ENCODE assay signal across 1 cellular context in genomic region chr2:26521913-26522180, GRCh38.
TF ChIP-seq lines count a peak whose summit lies in the region.

No MANE protein-coding gene starts in this region.

TF ChIP-seq in HepG2, 621 proteins besides CTCF, POLR2A, EP300 and RAD21 (continued from another document):
- TF ChIP-seq GATA4 (IDR thresholded peaks at IDR 0.05; ENCODE audit: borderline replicate concordance, low read depth): no peak
- TF ChIP-seq, protein P1, sequence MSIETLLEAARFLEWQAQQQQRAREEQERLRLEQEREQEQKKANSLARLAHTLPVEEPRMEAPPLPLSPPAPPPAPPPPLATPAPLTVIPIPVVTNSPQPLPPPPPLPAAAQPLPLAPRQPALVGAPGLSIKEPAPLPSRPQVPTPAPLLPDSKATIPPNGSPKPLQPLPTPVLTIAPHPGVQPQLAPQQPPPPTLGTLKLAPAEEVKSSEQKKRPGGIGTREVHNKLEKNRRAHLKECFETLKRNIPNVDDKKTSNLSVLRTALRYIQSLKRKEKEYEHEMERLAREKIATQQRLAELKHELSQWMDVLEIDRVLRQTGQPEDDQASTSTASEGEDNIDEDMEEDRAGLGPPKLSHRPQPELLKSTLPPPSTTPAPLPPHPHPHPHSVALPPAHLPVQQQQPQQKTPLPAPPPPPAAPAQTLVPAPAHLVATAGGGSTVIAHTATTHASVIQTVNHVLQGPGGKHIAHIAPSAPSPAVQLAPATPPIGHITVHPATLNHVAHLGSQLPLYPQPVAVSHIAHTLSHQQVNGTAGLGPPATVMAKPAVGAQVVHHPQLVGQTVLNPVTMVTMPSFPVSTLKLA (IDR thresholded peaks at IDR 0.05): no peak
- TF ChIP-seq TBX3 (IDR thresholded peaks at IDR 0.05; ENCODE audit: borderline replicate concordance): no peak
- no peak for TF ChIP-seq RFX1 (IDR thresholded peaks at IDR 0.05)
- no peak for TF ChIP-seq ZNF775 (CRISPR knock-in tag; IDR thresholded peaks at IDR 0.05; ENCODE audit: borderline replicate concordance)
- TF ChIP-seq, protein P2, sequence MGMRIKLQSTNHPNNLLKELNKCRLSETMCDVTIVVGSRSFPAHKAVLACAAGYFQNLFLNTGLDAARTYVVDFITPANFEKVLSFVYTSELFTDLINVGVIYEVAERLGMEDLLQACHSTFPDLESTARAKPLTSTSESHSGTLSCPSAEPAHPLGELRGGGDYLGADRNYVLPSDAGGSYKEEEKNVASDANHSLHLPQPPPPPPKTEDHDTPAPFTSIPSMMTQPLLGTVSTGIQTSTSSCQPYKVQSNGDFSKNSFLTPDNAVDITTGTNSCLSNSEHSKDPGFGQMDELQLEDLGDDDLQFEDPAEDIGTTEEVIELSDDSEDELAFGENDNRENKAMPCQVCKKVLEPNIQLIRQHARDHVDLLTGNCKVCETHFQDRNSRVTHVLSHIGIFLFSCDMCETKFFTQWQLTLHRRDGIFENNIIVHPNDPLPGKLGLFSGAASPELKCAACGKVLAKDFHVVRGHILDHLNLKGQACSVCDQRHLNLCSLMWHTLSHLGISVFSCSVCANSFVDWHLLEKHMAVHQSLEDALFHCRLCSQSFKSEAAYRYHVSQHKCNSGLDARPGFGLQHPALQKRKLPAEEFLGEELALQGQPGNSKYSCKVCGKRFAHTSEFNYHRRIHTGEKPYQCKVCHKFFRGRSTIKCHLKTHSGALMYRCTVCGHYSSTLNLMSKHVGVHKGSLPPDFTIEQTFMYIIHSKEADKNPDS (CRISPR knock-in tag; IDR thresholded peaks at IDR 0.05): no peak
- TF ChIP-seq ASH2L (IDR thresholded peaks at IDR 0.05; ENCODE audit: insufficient read length, low read depth, low read length): no peak
- no peak for TF ChIP-seq HNF4A (CRISPR knock-in tag; IDR thresholded peaks at IDR 0.05)
- TF ChIP-seq, protein P3, sequence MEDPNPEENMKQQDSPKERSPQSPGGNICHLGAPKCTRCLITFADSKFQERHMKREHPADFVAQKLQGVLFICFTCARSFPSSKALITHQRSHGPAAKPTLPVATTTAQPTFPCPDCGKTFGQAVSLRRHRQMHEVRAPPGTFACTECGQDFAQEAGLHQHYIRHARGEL (CRISPR knock-in tag; IDR thresholded peaks at IDR 0.05): no peak
- TF ChIP-seq MED13 (CRISPR knock-in tag; IDR thresholded peaks at IDR 0.05): no peak
- TF ChIP-seq EEA1 (CRISPR knock-in tag; IDR thresholded peaks at IDR 0.05; ENCODE audit: borderline replicate concordance): no peak
- TF ChIP-seq ZNF564 (CRISPR knock-in tag; IDR thresholded peaks at IDR 0.05): no peak
- TF ChIP-seq, protein P4, sequence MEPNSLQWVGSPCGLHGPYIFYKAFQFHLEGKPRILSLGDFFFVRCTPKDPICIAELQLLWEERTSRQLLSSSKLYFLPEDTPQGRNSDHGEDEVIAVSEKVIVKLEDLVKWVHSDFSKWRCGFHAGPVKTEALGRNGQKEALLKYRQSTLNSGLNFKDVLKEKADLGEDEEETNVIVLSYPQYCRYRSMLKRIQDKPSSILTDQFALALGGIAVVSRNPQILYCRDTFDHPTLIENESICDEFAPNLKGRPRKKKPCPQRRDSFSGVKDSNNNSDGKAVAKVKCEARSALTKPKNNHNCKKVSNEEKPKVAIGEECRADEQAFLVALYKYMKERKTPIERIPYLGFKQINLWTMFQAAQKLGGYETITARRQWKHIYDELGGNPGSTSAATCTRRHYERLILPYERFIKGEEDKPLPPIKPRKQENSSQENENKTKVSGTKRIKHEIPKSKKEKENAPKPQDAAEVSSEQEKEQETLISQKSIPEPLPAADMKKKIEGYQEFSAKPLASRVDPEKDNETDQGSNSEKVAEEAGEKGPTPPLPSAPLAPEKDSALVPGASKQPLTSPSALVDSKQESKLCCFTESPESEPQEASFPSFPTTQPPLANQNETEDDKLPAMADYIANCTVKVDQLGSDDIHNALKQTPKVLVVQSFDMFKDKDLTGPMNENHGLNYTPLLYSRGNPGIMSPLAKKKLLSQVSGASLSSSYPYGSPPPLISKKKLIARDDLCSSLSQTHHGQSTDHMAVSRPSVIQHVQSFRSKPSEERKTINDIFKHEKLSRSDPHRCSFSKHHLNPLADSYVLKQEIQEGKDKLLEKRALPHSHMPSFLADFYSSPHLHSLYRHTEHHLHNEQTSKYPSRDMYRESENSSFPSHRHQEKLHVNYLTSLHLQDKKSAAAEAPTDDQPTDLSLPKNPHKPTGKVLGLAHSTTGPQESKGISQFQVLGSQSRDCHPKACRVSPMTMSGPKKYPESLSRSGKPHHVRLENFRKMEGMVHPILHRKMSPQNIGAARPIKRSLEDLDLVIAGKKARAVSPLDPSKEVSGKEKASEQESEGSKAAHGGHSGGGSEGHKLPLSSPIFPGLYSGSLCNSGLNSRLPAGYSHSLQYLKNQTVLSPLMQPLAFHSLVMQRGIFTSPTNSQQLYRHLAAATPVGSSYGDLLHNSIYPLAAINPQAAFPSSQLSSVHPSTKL (CRISPR knock-in tag; IDR thresholded peaks at IDR 0.05): no peak
- TF ChIP-seq ZFY (CRISPR knock-in tag; IDR thresholded peaks at IDR 0.05): no peak
- TF ChIP-seq ZNF737 (CRISPR knock-in tag; IDR thresholded peaks at IDR 0.05; ENCODE audit: borderline replicate concordance): no peak
- TF ChIP-seq ZNF264 (CRISPR knock-in tag; IDR thresholded peaks at IDR 0.05): no peak
- TF ChIP-seq ZNF83 (CRISPR knock-in tag; IDR thresholded peaks at IDR 0.05; ENCODE audit: borderline replicate concordance): no peak
- TF ChIP-seq, protein P5, sequence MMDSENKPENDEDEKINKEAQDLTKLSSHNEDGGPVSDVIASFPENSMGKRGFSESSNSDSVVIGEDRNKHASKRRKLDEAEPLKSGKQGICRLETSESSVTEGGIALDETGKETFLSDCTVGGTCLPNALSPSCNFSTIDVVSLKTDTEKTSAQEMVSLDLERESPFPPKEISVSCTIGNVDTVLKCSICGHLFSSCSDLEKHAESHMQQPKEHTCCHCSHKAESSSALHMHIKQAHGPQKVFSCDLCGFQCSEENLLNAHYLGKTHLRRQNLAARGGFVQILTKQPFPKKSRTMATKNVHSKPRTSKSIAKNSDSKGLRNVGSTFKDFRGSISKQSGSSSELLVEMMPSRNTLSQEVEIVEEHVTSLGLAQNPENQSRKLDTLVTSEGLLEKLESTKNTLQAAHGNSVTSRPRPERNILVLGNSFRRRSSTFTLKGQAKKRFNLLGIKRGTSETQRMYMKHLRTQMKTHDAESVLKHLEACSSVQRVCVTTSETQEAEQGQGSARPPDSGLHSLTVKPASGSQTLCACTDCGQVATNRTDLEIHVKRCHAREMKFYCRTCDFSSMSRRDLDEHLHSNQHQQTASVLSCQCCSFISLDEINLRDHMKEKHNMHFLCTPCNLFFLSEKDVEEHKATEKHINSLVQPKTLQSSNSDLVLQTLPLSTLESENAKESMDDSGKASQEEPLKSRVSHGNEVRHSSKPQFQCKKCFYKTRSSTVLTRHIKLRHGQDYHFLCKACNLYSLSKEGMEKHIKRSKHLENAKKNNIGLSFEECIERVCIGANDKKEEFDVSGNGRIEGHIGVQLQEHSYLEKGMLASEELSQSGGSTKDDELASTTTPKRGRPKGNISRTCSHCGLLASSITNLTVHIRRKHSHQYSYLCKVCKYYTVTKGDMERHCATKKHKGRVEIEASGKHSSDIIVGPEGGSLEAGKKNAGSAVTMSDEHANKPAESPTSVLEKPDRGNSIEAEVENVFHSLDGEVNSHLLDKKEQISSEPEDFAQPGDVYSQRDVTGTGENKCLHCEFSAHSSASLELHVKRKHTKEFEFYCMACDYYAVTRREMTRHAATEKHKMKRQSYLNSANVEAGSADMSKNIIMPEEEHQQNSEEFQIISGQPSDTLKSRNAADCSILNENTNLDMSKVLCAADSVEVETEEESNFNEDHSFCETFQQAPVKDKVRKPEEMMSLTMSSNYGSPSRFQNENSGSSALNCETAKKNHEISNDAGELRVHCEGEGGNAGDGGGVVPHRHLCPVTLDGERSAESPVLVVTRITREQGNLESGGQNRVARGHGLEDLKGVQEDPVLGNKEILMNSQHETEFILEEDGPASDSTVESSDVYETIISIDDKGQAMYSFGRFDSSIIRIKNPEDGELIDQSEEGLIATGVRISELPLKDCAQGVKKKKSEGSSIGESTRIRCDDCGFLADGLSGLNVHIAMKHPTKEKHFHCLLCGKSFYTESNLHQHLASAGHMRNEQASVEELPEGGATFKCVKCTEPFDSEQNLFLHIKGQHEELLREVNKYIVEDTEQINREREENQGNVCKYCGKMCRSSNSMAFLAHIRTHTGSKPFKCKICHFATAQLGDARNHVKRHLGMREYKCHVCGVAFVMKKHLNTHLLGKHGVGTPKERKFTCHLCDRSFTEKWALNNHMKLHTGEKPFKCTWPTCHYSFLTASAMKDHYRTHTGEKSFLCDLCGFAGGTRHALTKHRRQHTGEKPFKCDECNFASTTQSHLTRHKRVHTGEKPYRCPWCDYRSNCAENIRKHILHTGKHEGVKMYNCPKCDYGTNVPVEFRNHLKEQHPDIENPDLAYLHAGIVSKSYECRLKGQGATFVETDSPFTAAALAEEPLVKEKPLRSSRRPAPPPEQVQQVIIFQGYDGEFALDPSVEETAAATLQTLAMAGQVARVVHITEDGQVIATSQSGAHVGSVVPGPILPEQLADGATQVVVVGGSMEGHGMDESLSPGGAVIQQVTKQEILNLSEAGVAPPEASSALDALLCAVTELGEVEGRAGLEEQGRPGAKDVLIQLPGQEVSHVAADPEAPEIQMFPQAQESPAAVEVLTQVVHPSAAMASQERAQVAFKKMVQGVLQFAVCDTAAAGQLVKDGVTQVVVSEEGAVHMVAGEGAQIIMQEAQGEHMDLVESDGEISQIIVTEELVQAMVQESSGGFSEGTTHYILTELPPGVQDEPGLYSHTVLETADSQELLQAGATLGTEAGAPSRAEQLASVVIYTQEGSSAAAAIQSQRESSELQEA (CRISPR knock-in tag; IDR thresholded peaks at IDR 0.05; ENCODE audit: not compliant biosample characterization): no peak
TF ChIP-seq in HepG2: peak in this region for 0.
